In the genomic region with DNA sequence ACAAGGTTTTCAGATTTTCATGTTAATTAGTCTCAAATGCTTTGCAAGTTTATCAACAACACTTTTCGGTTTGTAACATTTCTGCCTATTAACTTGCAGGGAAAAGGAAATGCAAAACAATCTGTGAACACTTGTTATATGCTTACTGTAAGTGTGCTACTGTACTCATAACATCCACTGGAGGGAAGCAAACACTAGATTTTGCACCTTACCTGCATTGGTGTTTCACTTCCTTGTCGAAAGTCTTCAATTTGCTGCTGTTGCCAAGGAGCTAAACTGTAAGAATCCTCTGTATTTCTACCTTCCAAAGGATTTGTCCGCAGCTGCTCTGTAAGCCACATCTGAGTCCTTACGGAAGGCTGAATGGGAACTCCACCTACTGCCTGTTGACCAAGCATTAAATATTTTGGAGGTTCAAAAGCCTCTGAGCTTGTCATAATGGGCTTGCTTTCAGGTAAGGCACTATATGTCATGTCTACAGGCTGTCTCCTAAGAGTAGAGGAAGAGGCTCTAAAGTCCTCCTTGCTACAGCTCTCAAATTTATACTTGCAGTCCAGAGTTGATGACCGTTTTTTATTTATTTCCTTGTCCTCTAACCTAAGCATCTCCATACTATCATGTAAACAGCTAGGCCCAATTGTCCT, we compare ENCODE assay signal across 8 cellular contexts. TPM values are rescaled to one million over a fixed set of nuclear protein-coding genes. Genes with fewer than 3 reads are reported as not detected.
DNase-seq lines count a peak whose midpoint lies in the region; ATAC-seq and TF ChIP-seq lines count a peak whose summit lies in the region.

No MANE protein-coding gene starts in this region.

- no peak overlapping the region for H2AFZ ChIP-seq in mammary epithelial cell (ENCODE audit: low read depth, low read length)

- no peak overlapping the region for H3K9ac ChIP-seq in mammary epithelial cell (ENCODE audit: insufficient read depth, low read length)

- no peak overlapping the region for H3K27ac ChIP-seq in mammary epithelial cell (ENCODE audit: insufficient read depth, low read depth, low read length)
- H3K27ac ChIP-seq in neutrophil: no peak overlapping the region

- no peaks in the 10 kb centered on the region for H3K27me3 ChIP-seq in mammary epithelial cell (ENCODE audit: insufficient read depth, low read length)
- no peaks in the 10 kb centered on the region for H3K27me3 ChIP-seq in neutrophil
- no peaks in the 10 kb centered on the region for H3K27me3 ChIP-seq in MG63

- BruUV-seq in mammary epithelial cell (replicated peaks; lab: Mats Ljungman, UMichigan): TSS peak; percentile 31

- H3K4me3 ChIP-seq in mammary epithelial cell (replicated peaks in 1 of 3; ENCODE audit: insufficient read depth in 1 of 3, low read depth in 2 of 3, low read length in 3 of 3) (no peak overlapping the region), neutrophil (ENCODE audit: low read depth in 1 of 2, low read length in 1 of 2) (no peak overlapping the region), MG63 (no peak overlapping the region)

- CTCF ChIA-PET in mammary epithelial cell (lab: Charles Lee; ENCODE audit: low non-redundant PET): interaction anchor here (0.6 to 0.7 kb wide), 5 partner anchors 13 to 344 kb away, joined by 3 to 6 read pairs (median 4); no protein-coding TSS in a partner anchor

- H3K4me1 ChIP-seq in mammary epithelial cell (ENCODE audit: insufficient read depth, low read length) (no peaks in the 10 kb centered on the region), neutrophil (ENCODE audit: control insufficient read depth in 1 of 2, insufficient read depth in 1 of 2, low read depth in 1 of 2, low read length in 1 of 2) (no peaks in the 10 kb centered on the region)

- no peaks in the 10 kb centered on the region for H4K20me1 ChIP-seq in mammary epithelial cell (ENCODE audit: insufficient read depth, low read length)

- H3K4me2 ChIP-seq in mammary epithelial cell (ENCODE audit: insufficient read depth, low read depth, low read length): no peak overlapping the region

- in situ Hi-C loops in mammary epithelial cell (cut with MboI; ENCODE audit: low sequenced_read_pairs in 2 of 2): no loop called here

- intact Hi-C loops in mammary epithelial cell (cut with micrococcal nuclease): loop anchor here (1.0 to 5.0 kb wide), 6 partner anchors 15 to 327 kb away; a partner anchor contains a TSS

- peak; percentile 99 for ATAC-seq in GM19043 (IDR thresholded peaks at IDR 0.05; ENCODE audit: low read depth, unreplicated experiment)
- peak; percentile 99 for ATAC-seq in HG03095 (IDR thresholded peaks at IDR 0.05; ENCODE audit: unreplicated experiment)

- peaks cover 32% of the 10 kb centered on the region for H3K79me2 ChIP-seq in mammary epithelial cell (ENCODE audit: insufficient read depth, low read length)

- DNase-seq in NCI-H1092 treated with DMSO at 0.1 percent for 48 hours (lab: John Stamatoyannopoulos, UW) (peak; percentile 11), NCI-H1092 (lab: John Stamatoyannopoulos, UW) (no peak), NCI-H2227 (lab: John Stamatoyannopoulos, UW; ENCODE audit: unreplicated experiment) (peak; percentile 23), mammary epithelial cell (peak; percentile 54), MG63 (no peak)

- dilution Hi-C loops in mammary epithelial cell (cut with HindIII; ENCODE audit: low sequenced_read_pairs): no loop called here

- WGBS in mammary epithelial cell (ENCODE audit: low coverage, missing lambda C conversion rate): 29% methylated on average over 4 of the region's 5 CpGs

- H3K9me3 ChIP-seq in mammary epithelial cell (replicated peaks; ENCODE audit: insufficient read depth, low read length) (no peaks in the 10 kb centered on the region), neutrophil (no peaks in the 10 kb centered on the region), MG63 (no peaks in the 10 kb centered on the region)

- TF ChIP-seq CTCF in mammary epithelial cell (conservative IDR thresholded peaks at IDR 0.05 in 1 of 2, IDR thresholded peaks at IDR 0.05 in 1 of 2; ENCODE audit: extremely low read depth in 1 of 2, insufficient read depth in 1 of 2, low read depth in 1 of 2, low read length in 2 of 2) (peak; percentile 48 to 61), neutrophil (IDR thresholded peaks at IDR 0.05) (peak; percentile 6)

- H3K36me3 ChIP-seq in mammary epithelial cell (ENCODE audit: insufficient read depth, low read length) (peaks cover 2% of the 10 kb centered on the region), neutrophil (peaks cover 5% of the 10 kb centered on the region), MG63 (no peaks in the 10 kb centered on the region; the same call in 1 of the 2 replicates)

RNA-seq across cellular contexts. Expression of a gene that starts 17.3 kb away (rescaled TPM):
- not detected for total RNA-seq in mammary epithelial cell
- not detected for polyA plus RNA-seq in mammary epithelial cell
- polyA minus RNA-seq in mammary epithelial cell: not detected
- total RNA-seq in MG63 (2014; rRNA removed; shearing (Covaris generic); ENCODE audit: low replicate concordance): not detected in 2 replicates

Comparison
In these comparisons a context has a peak if more than half of its experiments do, and no peak if none do; other contexts are left out.
1. DNase-seq: peak in NCI-H1092 treated with DMSO at 0.1 percent for 48 hours (single experiment), NCI-H2227 (single experiment) and mammary epithelial cell (single experiment); none in NCI-H1092 (single experiment) and MG63 (single experiment).